Comparison of ENCODE assay signal across 15 cellular contexts in genomic region chr1:201288007-201288406, GRCh38. TPM values are rescaled to one million over a fixed set of nuclear protein-coding genes. Genes with fewer than 3 reads are reported as not detected.
DNase-seq lines count a peak whose midpoint lies in the region; ATAC-seq and TF ChIP-seq lines count a peak whose summit lies in the region.
"Had no signal": no experiment of that assay in that cellular context is flagged by ENCODE, and none has a peak within 500 bp of the region (broad histone marks: within the 10 kb centered on the region; RNA-seq: fewer than 3 reads in every experiment).

No MANE protein-coding gene starts in this region.

- no peak for TF ChIP-seq POLR2A in esophagus squamous epithelium (IDR thresholded peaks at IDR 0.05)
- no peak for TF ChIP-seq POLR2A in prostate gland (IDR thresholded peaks at IDR 0.05)
- TF ChIP-seq POLR2A in vagina (IDR thresholded peaks at IDR 0.05): no peak

- no peaks in the 10 kb centered on the region for H3K9me3 ChIP-seq in SJCRH30 (replicated peaks)
- H3K9me3 ChIP-seq in esophagus squamous epithelium: no peaks in the 10 kb centered on the region
- no peaks in the 10 kb centered on the region for H3K9me3 ChIP-seq in prostate gland
- no peaks in the 10 kb centered on the region for H3K9me3 ChIP-seq in vagina

- intact Hi-C loops in esophagus squamous epithelium (cut with DNase I): no loop called here
- intact Hi-C loops in prostate gland (cut with DNase I): no loop called here
- intact Hi-C loops in vagina (cut with DNase I): no loop called here

- DNase-seq in SJCRH30 (peak; percentile 49 to 72), esophagus squamous epithelium (lab: John Stamatoyannopoulos, UW) (no peak), prostate gland (ENCODE audit: low spot score) (no peak), vagina (ENCODE audit: extremely low spot score in 2 of 2) (no peak), globus pallidus (ENCODE audit: low spot score) (no peak)
- DNase-seq: ACHN, AML-193, COR-L47, GOT3, MV-4-11, NCI-H1417 treated with DMSO at 0.1 percent for 48 hours, NCI-H1930, NCI-H526 treated with DMSO at 0.1 percent for 48 hours had no signal

- H3K4me1 ChIP-seq in SJCRH30 (peaks cover 29% of the 10 kb centered on the region), esophagus squamous epithelium (peaks cover 22 to 73% (median 25%) of the 10 kb centered on the region in 3 donors), prostate gland (replicated peaks) (peaks cover 6% of the 10 kb centered on the region), vagina (peaks cover 40% of the 10 kb centered on the region)

- no peaks in the 10 kb centered on the region for H3K27me3 ChIP-seq in SJCRH30
- H3K27me3 ChIP-seq in esophagus squamous epithelium: peaks cover 0 to 35% (median 0%) of the 10 kb centered on the region in 4 donors
- no peaks in the 10 kb centered on the region for H3K27me3 ChIP-seq in prostate gland (replicated peaks; ENCODE audit: insufficient read depth)
- no peaks in the 10 kb centered on the region for H3K27me3 ChIP-seq in vagina

- ATAC-seq in GM18498 (IDR thresholded peaks at IDR 0.05; ENCODE audit: unreplicated experiment) (no peak), HG03378 (IDR thresholded peaks at IDR 0.05; ENCODE audit: unreplicated experiment) (no peak)

- H3K27ac ChIP-seq in SJCRH30 (peak overlapping the region; percentile 34), esophagus squamous epithelium (peak overlapping the region; percentile 82 to 97 (median 96)), prostate gland (peak overlapping the region; percentile 57 to 87), vagina (peak overlapping the region; percentile 87)

- TF ChIP-seq CTCF in esophagus squamous epithelium (IDR thresholded peaks at IDR 0.05): no peak
- TF ChIP-seq CTCF in prostate gland (IDR thresholded peaks at IDR 0.05): no peak
- no peak for TF ChIP-seq CTCF in vagina (IDR thresholded peaks at IDR 0.05)

- 38 to 63% methylated on average over 6 of the region's 6 CpGs for WGBS in esophagus squamous epithelium, 2 donors
- WGBS in prostate gland: 46% methylated on average over 6 of the region's 6 CpGs

- no peak overlapping the region for H3K4me3 ChIP-seq in SJCRH30
- H3K4me3 ChIP-seq in esophagus squamous epithelium: peak overlapping the region; percentile 54 to 79 (median 70)
- H3K4me3 ChIP-seq in prostate gland: no peak overlapping the region
- peak overlapping the region in 1 of 2 donors; percentile 55 for H3K4me3 ChIP-seq in vagina

- H3K36me3 ChIP-seq in SJCRH30: no peaks in the 10 kb centered on the region
- peaks cover 0 to 48% (median 17%) of the 10 kb centered on the region in 3 donors for H3K36me3 ChIP-seq in esophagus squamous epithelium
- no peaks in the 10 kb centered on the region for H3K36me3 ChIP-seq in prostate gland
- H3K36me3 ChIP-seq in vagina: no peaks in the 10 kb centered on the region

RNA-seq across cellular contexts. Expression of gene PKP1, which starts 4.7 kb away (rescaled TPM):
- total RNA-seq in SJCRH30 (2014; rRNA removed; shearing (Covaris generic)): not detected in 2 replicates
- total RNA-seq in esophagus squamous epithelium (100 to 1,000 TPM; 263 to 706 (median 410) TPM), prostate gland (10 to 100 TPM; 36.8 to 82.9 TPM), vagina (409 TPM)

Comparison
In these comparisons a context has a peak if more than half of its experiments do, and no peak if none do; other contexts are left out.
1. DNase-seq: peak in SJCRH30 (2 of 2); none in esophagus squamous epithelium (single experiment), prostate gland (single experiment), vagina (0 of 2) and globus pallidus (single experiment).
2. H3K27ac ChIP-seq: peak in every context shown above with its lines; median percentile 96 in esophagus squamous epithelium; 87 in vagina; 72 in prostate gland; 34 in SJCRH30.
3. H3K4me3 ChIP-seq: peak in esophagus squamous epithelium (4 of 4); none in SJCRH30 (single experiment) and prostate gland (0 of 2).
4. RNA of gene PKP1, which starts 4.7 kb away (total RNA-seq): 263 to 706 TPM in esophagus squamous epithelium, 409 TPM in vagina (single experiment) and 36.8 to 82.9 TPM in prostate gland; not detected in SJCRH30; every median in the first group is over 10 times any median in the second.